32 cellular contexts compared by ENCODE assay signal in the genomic region with DNA sequence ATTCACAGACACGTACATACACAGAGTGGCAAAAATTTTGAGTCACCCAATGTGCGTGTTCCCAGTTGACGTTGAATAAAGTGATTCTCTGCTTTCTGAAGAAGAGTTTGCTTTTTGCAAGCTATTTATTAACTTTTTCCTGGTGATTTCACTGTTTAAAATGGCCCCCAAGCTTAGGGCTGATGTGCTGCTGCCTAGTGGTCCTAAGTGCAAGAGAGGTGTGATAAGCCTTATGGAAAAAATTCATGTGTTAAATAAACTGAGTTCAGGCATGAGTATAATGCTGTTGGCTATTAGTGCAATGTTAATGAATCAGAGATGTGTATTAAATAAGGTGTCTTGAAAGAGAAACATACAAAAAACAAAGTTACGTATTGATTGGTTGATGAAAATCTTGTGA.
"Had no signal": no experiment of that assay in that cellular context is flagged by ENCODE, and none has a peak within 500 bp of the region (broad histone marks: within the 10 kb centered on the region; RNA-seq: fewer than 3 reads in every experiment).

No MANE protein-coding gene starts in this region.

- H3K27me3 Mint-ChIP-seq: naive thymus-derived CD4-positive, alpha-beta T cell; progenitor cell of endocrine pancreas had no signal

- H3K27ac ChIP-seq: esophagus squamous epithelium, neural progenitor cell, parathyroid adenoma, thoracic aorta, tibial nerve, upper lobe of left lung had no signal

- H3K9me3 Mint-ChIP-seq: immature natural killer cell, nephron had no signal

- H3K4me3 ChIP-seq: colonic mucosa, esophagus squamous epithelium, lung, mucosa of descending colon, neural progenitor cell, smooth muscle cell, thoracic aorta, tibial nerve, upper lobe of left lung had no signal

- H3K4me3 Mint-ChIP-seq: immature natural killer cell; mesothelial cell of epicardium; naive thymus-derived CD4-positive, alpha-beta T cell; nephron; neural progenitor cell had no signal

- H3K9me3 ChIP-seq: colonic mucosa, esophagus squamous epithelium, mucosa of descending colon, thoracic aorta, tibial nerve, upper lobe of left lung had no signal

- H3K4me2 ChIP-seq: neural progenitor cell, smooth muscle cell had no signal

- H3K4me1 ChIP-seq: neural progenitor cell, parathyroid adenoma had no signal

- DNase-seq: colonic mucosa; dermis blood vessel endothelial cell; effector memory CD4-positive, alpha-beta T cell; erythroblast; esophagus squamous epithelium; foreskin melanocyte; hypothalamus; immature natural killer cell; islet precursor cell; kidney glomerular epithelial cell; left ventricle myocardium superior; mesenchymal stem cell; mucosa of descending colon; naive thymus-derived CD4-positive, alpha-beta T cell; stimulated activated CD4-positive, alpha-beta T cell treated with anti-CD3 and anti-CD28 coated beads, Interleukin-12 subunit alpha, Interleukin-12 subunit beta, amount 100 ng/mL, for 4 hours; stimulated activated CD4-positive, alpha-beta T cell treated with anti-CD3 and anti-CD28 coated beads, Interleukin-1b, Interleukin-23, amount 100 ng/mL, for 48 hours; stimulated activated CD4-positive, alpha-beta T cell treated with anti-CD3 and anti-CD28 coated beads, Interleukin-4, amount 100 ng/mL, for 1 hour; stimulated activated CD8-positive, alpha-beta memory T cell treated with anti-CD3 and anti-CD28 coated beads, Interleukin-4, amount 100 ng/mL, for 48 hours; stimulated activated naive CD4-positive, alpha-beta T cell; upper lobe of left lung had no signal

- H3K27ac Mint-ChIP-seq: immature natural killer cell; mesothelial cell of epicardium; naive thymus-derived CD4-positive, alpha-beta T cell; nephron; neural progenitor cell; progenitor cell of endocrine pancreas had no signal

- H3K36me3 ChIP-seq: colonic mucosa, esophagus squamous epithelium, neural progenitor cell, thoracic aorta, tibial nerve, upper lobe of left lung had no signal

- H3K27me3 ChIP-seq: colonic mucosa, esophagus squamous epithelium, neural progenitor cell, tibial nerve, upper lobe of left lung had no signal

- ATAC-seq: left ventricle myocardium superior; naive thymus-derived CD4-positive, alpha-beta T cell; sciatic nerve had no signal

- H3K4me1 Mint-ChIP-seq: neural progenitor cell had no signal

- H2AFZ ChIP-seq: neural progenitor cell, parathyroid adenoma had no signal

- FAIRE-seq: endometrium, urothelium cell line had no signal

- H3K9ac ChIP-seq: neural progenitor cell, parathyroid adenoma had no signal
